In genomic region chr12:55676707-55677106, GRCh38 we compare ENCODE assay signal across 18 cellular contexts. TPM values are rescaled to one million over a fixed set of nuclear protein-coding genes. Genes with fewer than 3 reads are reported as not detected.
DNase-seq lines count a peak whose midpoint lies in the region; ATAC-seq and TF ChIP-seq lines count a peak whose summit lies in the region.
"Had no signal": no experiment of that assay in that cellular context is flagged by ENCODE, and none has a peak within 500 bp of the region (broad histone marks: within the 10 kb centered on the region; RNA-seq: fewer than 3 reads in every experiment).

No MANE protein-coding gene starts in this region.

- no peak overlapping the region for H3K27ac ChIP-seq in IMR-90 (ENCODE audit: insufficient read depth, low read length)
- H3K27ac ChIP-seq: PC-9 had no signal

- no peak overlapping the region for H3K14ac ChIP-seq in IMR-90 (replicated peaks; ENCODE audit: low read depth, low read length)

- no peak overlapping the region for H3K18ac ChIP-seq in IMR-90 (ENCODE audit: low read depth, low read length)

- no peaks in the 10 kb centered on the region for H4K20me1 ChIP-seq in IMR-90 (ENCODE audit: insufficient read depth, low read length)

- H2AFZ ChIP-seq in IMR-90 (replicated peaks; ENCODE audit: low read length, poor library complexity): no peak overlapping the region
- H2AFZ ChIP-seq: PC-9 had no signal

- H4K8ac ChIP-seq in IMR-90 (ENCODE audit: low read depth in 2 of 2, low read length in 2 of 2): no peak overlapping the region

- WGBS in IMR-90 (ENCODE audit: extremely low coverage in 2 of 2, insufficient read length in 1 of 2), 2 experiments: no CpG with 5 or more reads among the region's 6 CpGs

- H2BK20ac ChIP-seq in IMR-90 (ENCODE audit: low read depth, low read length): no peak overlapping the region

- H2BK15ac ChIP-seq in IMR-90 (ENCODE audit: low read depth, low read length): no peak overlapping the region

- H3K36me3 ChIP-seq in IMR-90 (ENCODE audit: control insufficient read depth, insufficient read depth, low read length): no peaks in the 10 kb centered on the region

- H3K23ac ChIP-seq in IMR-90 (ENCODE audit: low read depth, low read length): no peak overlapping the region

- POLR2A ChIA-PET in IMR-90 (lab: Charles Lee; ENCODE audit: unreplicated experiment): no interaction called here

- H3K9me3 Mint-ChIP-seq in dendritic cell treated with granulocyte-macrophage colony-stimulating factor and Interleukin-4, amounts not matched to agents 40 ng/mL and 50 ng/mL, for 4 days: no peaks in the 10 kb centered on the region
- no peaks in the 10 kb centered on the region for H3K9me3 Mint-ChIP-seq in HFFc6
- H3K9me3 Mint-ChIP-seq in Calu3 (ENCODE audit: low read depth, unreplicated experiment): no peaks in the 10 kb centered on the region
- H3K9me3 Mint-ChIP-seq: CD4-positive, alpha-beta memory T cell; T-helper 1 cell treated with Interleukin-12 subunit alpha and Interleukin-12 subunit beta and Interleukin-4 antibody, amounts not matched to agents 30 μg/mL and 1 μg/mL, for 36 hours had no signal

- peak overlapping the region; percentile 65 for H3K27ac Mint-ChIP-seq in dendritic cell treated with granulocyte-macrophage colony-stimulating factor and Interleukin-4, amounts not matched to agents 40 ng/mL and 50 ng/mL, for 4 days
- H3K27ac Mint-ChIP-seq in HFFc6 (no peak overlapping the region), Calu3 (ENCODE audit: unreplicated experiment) (no peak overlapping the region)
- H3K27ac Mint-ChIP-seq: CD4-positive, alpha-beta memory T cell; T-helper 1 cell treated with Interleukin-12 subunit alpha and Interleukin-12 subunit beta and Interleukin-4 antibody, amounts not matched to agents 30 μg/mL and 1 μg/mL, for 36 hours had no signal

- no peaks in the 10 kb centered on the region for H3K9me3 ChIP-seq in IMR-90 (ENCODE audit: control insufficient read depth, insufficient read depth, low read length)
- H3K9me3 ChIP-seq: SK-N-SH had no signal

- no peak overlapping the region for H2BK5ac ChIP-seq in IMR-90 (ENCODE audit: low read depth, low read length, poor library complexity, severe bottlenecking)

- CTCF ChIA-PET in IMR-90 (lab: Yijun Ruan, JAX) (interaction anchor here (1.1 kb wide), 1 partner anchor 20 kb away, joined by 3 read pairs; no protein-coding TSS in a partner anchor), Calu3 (lab: Charles Lee) (interaction anchor here (0.9 kb wide), 2 partner anchors 44 to 62 kb away, joined by 3 to 4 read pairs; partner anchors contain the start of gene RDH5)

- intact Hi-C loops in IMR-90 (cut with micrococcal nuclease): no loop called here
- intact Hi-C loops in dendritic cell treated with granulocyte-macrophage colony-stimulating factor and Interleukin-4, amounts not matched to agents 40 ng/mL and 50 ng/mL, for 4 days (cut with micrococcal nuclease): no loop called here
- intact Hi-C loops in Calu3 (cut with micrococcal nuclease; ENCODE audit: unreplicated experiment): no loop called here

- no TSS peak for BruUV-seq in IMR-90 (replicated peaks; lab: Mats Ljungman, UMichigan)
- BruUV-seq in Calu3 (replicated peaks; lab: Mats Ljungman, UMichigan): no TSS peak

- no peak overlapping the region for H2AK5ac ChIP-seq in IMR-90 (ENCODE audit: low read depth, low read length)

- H2BK120ac ChIP-seq in IMR-90 (ENCODE audit: low read depth, low read length): no peak overlapping the region

- no peak overlapping the region for H3K4ac ChIP-seq in IMR-90 (ENCODE audit: low read depth, low read length)

- no peak overlapping the region for H3K9ac ChIP-seq in IMR-90 (ENCODE audit: low read depth, low read length)
- H3K9ac ChIP-seq: SK-N-SH had no signal

- H3K36me3 Mint-ChIP-seq in dendritic cell treated with granulocyte-macrophage colony-stimulating factor and Interleukin-4, amounts not matched to agents 40 ng/mL and 50 ng/mL, for 4 days (ENCODE audit: low read depth): no peaks in the 10 kb centered on the region
- H3K36me3 Mint-ChIP-seq in HFFc6 (ENCODE audit: low read depth) (no peaks in the 10 kb centered on the region), Calu3 (ENCODE audit: insufficient read depth, unreplicated experiment) (peaks cover 11% of the 10 kb centered on the region)
- H3K36me3 Mint-ChIP-seq: CD4-positive, alpha-beta memory T cell had no signal

- H3K4me1 ChIP-seq in IMR-90 (ENCODE audit: control insufficient read depth, insufficient read depth, low read length): peaks cover 2% of the 10 kb centered on the region; the same call in 1 of the 2 replicates

- H3K4me3 ChIP-seq in IMR-90 (ENCODE audit: insufficient read depth, low read depth, low read length): no peak overlapping the region
- H3K4me3 ChIP-seq: PC-9 had no signal

- no peak overlapping the region for H4K5ac ChIP-seq in IMR-90 (ENCODE audit: low read depth, low read length)

- no peaks in the 10 kb centered on the region for H3K79me1 ChIP-seq in IMR-90 (ENCODE audit: low read depth in 1 of 2, low read length in 2 of 2)

- no peak overlapping the region for H3K56ac ChIP-seq in IMR-90 (ENCODE audit: extremely low read depth, insufficient read depth, low read length)

- H3K27me3 Mint-ChIP-seq in dendritic cell treated with granulocyte-macrophage colony-stimulating factor and Interleukin-4, amounts not matched to agents 40 ng/mL and 50 ng/mL, for 4 days: peaks cover 5% of the 10 kb centered on the region
- H3K27me3 Mint-ChIP-seq in HFFc6 (ENCODE audit: insufficient read depth) (peaks cover 20% of the 10 kb centered on the region), Calu3 (ENCODE audit: unreplicated experiment) (peaks cover 12% of the 10 kb centered on the region)

- no peak for ATAC-seq in IMR-90 (ENCODE audit: low read depth)

- no peak overlapping the region for H4K91ac ChIP-seq in IMR-90 (ENCODE audit: insufficient read depth, low read depth, low read length)

- H2AK9ac ChIP-seq in IMR-90 (replicated peaks; ENCODE audit: low read depth, low read length, poor library complexity): no peak overlapping the region

- H3K9me1 ChIP-seq in IMR-90 (ENCODE audit: insufficient read depth, low read length): no peaks in the 10 kb centered on the region

- no peak for TF ChIP-seq POLR2A in IMR-90 (IDR thresholded peaks at IDR 0.05; ENCODE audit: low read depth, low read length)

- DNase-seq in IMR-90: no peak
- peak; percentile 92 for DNase-seq in NOMO-1 treated with DMSO at 0.1 percent for 48 hours (lab: John Stamatoyannopoulos, UW; ENCODE audit: unreplicated experiment)
- DNase-seq in pons (ENCODE audit: low spot score): peak; percentile 30
- DNase-seq in HFFc6: no peak
- DNase-seq in HCEC 1CT: no peak
- no peak for DNase-seq in Calu3
- no peak for DNase-seq in activated gamma-delta T cell (lab: John Stamatoyannopoulos, UW)
- DNase-seq: CD4-positive, alpha-beta memory T cell; GF-D8; NCI-H1105 treated with DMSO at 0.1 percent for 48 hours; NCI-H187; NCI-H510A; PC-9; SK-N-SH had no signal

- no peak overlapping the region for H3K4me2 ChIP-seq in IMR-90 (ENCODE audit: low read depth, low read length)
- H3K4me2 ChIP-seq: PC-9, SK-N-SH had no signal

- in situ Hi-C loops in IMR-90 (cut with MboI; ENCODE audit: low sequenced_read_pairs): no loop called here

- H3K27me3 ChIP-seq in IMR-90 (ENCODE audit: control insufficient read depth, insufficient read depth, low read length): peaks cover 5% of the 10 kb centered on the region

- H3K4me3 Mint-ChIP-seq in dendritic cell treated with granulocyte-macrophage colony-stimulating factor and Interleukin-4, amounts not matched to agents 40 ng/mL and 50 ng/mL, for 4 days: no peak overlapping the region
- H3K4me3 Mint-ChIP-seq in HFFc6 (no peak overlapping the region), Calu3 (ENCODE audit: low read depth, unreplicated experiment) (no peak overlapping the region)
- H3K4me3 Mint-ChIP-seq: CD4-positive, alpha-beta memory T cell; T-helper 1 cell treated with Interleukin-12 subunit alpha and Interleukin-12 subunit beta and Interleukin-4 antibody, amounts not matched to agents 30 μg/mL and 1 μg/mL, for 36 hours had no signal

- dilution Hi-C loops in IMR-90 (cut with HindIII; ENCODE audit: low sequenced_read_pairs, unreplicated experiment): no loop called here

- TF ChIP-seq CTCF in IMR-90 (conservative IDR thresholded peaks at IDR 0.05; ENCODE audit: low read depth, low read length): no peak
- no peak for TF ChIP-seq CTCF in HFFc6 (IDR thresholded peaks at IDR 0.05)
- no peak for TF ChIP-seq CTCF in Calu3 (IDR thresholded peaks at IDR 0.05; ENCODE audit: unreplicated experiment)

- no peak for TF ChIP-seq RAD21 in IMR-90 (IDR thresholded peaks at IDR 0.05; ENCODE audit: low read length)

- H3K4me1 Mint-ChIP-seq in dendritic cell treated with granulocyte-macrophage colony-stimulating factor and Interleukin-4, amounts not matched to agents 40 ng/mL and 50 ng/mL, for 4 days (ENCODE audit: low read depth): peaks cover 51% of the 10 kb centered on the region
- peaks cover 9% of the 10 kb centered on the region for H3K4me1 Mint-ChIP-seq in HFFc6 (ENCODE audit: low read depth)
- peaks cover 20% of the 10 kb centered on the region for H3K4me1 Mint-ChIP-seq in Calu3 (ENCODE audit: low read depth, unreplicated experiment)

RNA-seq across cellular contexts. Expression of gene ITGA7, which starts 31.0 kb away (rescaled TPM):
- total RNA-seq in IMR-90 (2012; rRNA removed): 3.9 and 4.4 TPM in 2 replicates
- polyA plus RNA-seq in IMR-90 (2012; rRNA removed): 13.9 and 15.7 TPM in 2 replicates
- polyA plus RNA-seq in IMR-90 (2012; cell fraction: cytosol; rRNA removed): 12.1 and 23.0 TPM in 2 replicates
- 89.0 and 117 TPM in 2 replicates for polyA plus RNA-seq in IMR-90 (2012; cell fraction: nucleus; rRNA removed; ENCODE audit: low replicate concordance)
- total RNA-seq in HFFc6 (2021; fragmentation: NEBNext Ultra II Directional; extraction: Animal tissue kit (Norgen Biotek cat#: 25700)): 1 to 10 TPM in 4 of 6 experiments, under 1 TPM in 2; 0.95 to 2.3 (median 1.2) TPM
- 5.9 and 6.3 TPM in 2 replicates for total RNA-seq in Calu3 (2022)
- polyA plus RNA-seq: CD4-positive, alpha-beta memory T cell had no signal

RNA-seq across cellular contexts. Expression of gene BLOC1S1, which starts 39.1 kb away (rescaled TPM):
- total RNA-seq in IMR-90 (2012; rRNA removed) (128 and 158 TPM in 2 replicates), Calu3 (2022) (71.0 and 89.4 TPM in 2 replicates)
- 280 and 285 TPM in 2 replicates for polyA plus RNA-seq in IMR-90 (2012; rRNA removed)
- 332 and 427 TPM in 2 replicates for polyA plus RNA-seq in IMR-90 (2012; cell fraction: cytosol; rRNA removed)
- 75.9 and 113 TPM in 2 replicates for polyA plus RNA-seq in IMR-90 (2012; cell fraction: nucleus; rRNA removed; ENCODE audit: low replicate concordance)
- total RNA-seq in HFFc6 (2021; fragmentation: NEBNext Ultra II Directional; extraction: Animal tissue kit (Norgen Biotek cat#: 25700)): 100 to 1,000 TPM in 4 of 6 experiments, 10 to 100 TPM in 2; 87.4 to 113 (median 104) TPM

RNA-seq across cellular contexts. Expression of gene OR10P1, which starts 40.0 kb away (rescaled TPM):
- not detected in 2 replicates for total RNA-seq in IMR-90 (2012; rRNA removed)
- not detected in 2 replicates for polyA plus RNA-seq in IMR-90 (2012; rRNA removed)
- polyA plus RNA-seq in IMR-90 (2012; cell fraction: cytosol; rRNA removed): not detected in 2 replicates
- polyA plus RNA-seq in IMR-90 (2012; cell fraction: nucleus; rRNA removed; ENCODE audit: low replicate concordance): not detected in 2 replicates
- total RNA-seq in HFFc6 (2021; fragmentation: NEBNext Ultra II Directional; extraction: Animal tissue kit (Norgen Biotek cat#: 25700)): not detected
- total RNA-seq in Calu3 (2022): not detected in 2 replicates
- total RNA-seq: CD4-positive, alpha-beta memory T cell; H4; HT1080; PC-9 had no signal
- polyA plus RNA-seq: CD4-positive, alpha-beta memory T cell; SK-N-SH had no signal

RNA-seq across cellular contexts. Expression of gene RDH5, which starts 43.5 kb away (rescaled TPM):
- 7.3 and 8.9 TPM in 2 replicates for total RNA-seq in IMR-90 (2012; rRNA removed)
- 18.8 and 21.0 TPM in 2 replicates for polyA plus RNA-seq in IMR-90 (2012; rRNA removed)
- polyA plus RNA-seq in IMR-90 (2012; cell fraction: cytosol; rRNA removed): 16.9 and 19.9 TPM in 2 replicates
- polyA plus RNA-seq in IMR-90 (2012; cell fraction: nucleus; rRNA removed; ENCODE audit: low replicate concordance): 85.3 and 102 TPM in 2 replicates
- total RNA-seq in HFFc6 (2021; fragmentation: NEBNext Ultra II Directional; extraction: Animal tissue kit (Norgen Biotek cat#: 25700)): 10 to 100 TPM in 2 of 6 experiments, 1 to 10 TPM in 4; 6.6 to 13.2 (median 7.8) TPM
- 11.0 and 11.2 TPM in 2 replicates for total RNA-seq in Calu3 (2022)

RNA-seq across cellular contexts. Expression of gene CD63, which starts 52.1 kb away (rescaled TPM):
- total RNA-seq in IMR-90 (2012; rRNA removed) (995 and 1,796 TPM in 2 replicates), Calu3 (2022) (880 and 991 TPM in 2 replicates)
- polyA plus RNA-seq in IMR-90 (2012; rRNA removed): 1,398 and 1,518 TPM in 2 replicates
- 856 and 974 TPM in 2 replicates for polyA plus RNA-seq in IMR-90 (2012; cell fraction: cytosol; rRNA removed)
- 173 and 576 TPM in 2 replicates for polyA plus RNA-seq in IMR-90 (2012; cell fraction: nucleus; rRNA removed; ENCODE audit: low replicate concordance)
- total RNA-seq in HFFc6 (2021; fragmentation: NEBNext Ultra II Directional; extraction: Animal tissue kit (Norgen Biotek cat#: 25700)): 1,000 to 10,000 TPM; 1,860 to 2,483 (median 2,072) TPM

Comparison
In these comparisons a context has a peak if more than half of its experiments do, and no peak if none do; other contexts are left out.
1. DNase-seq: peak in NOMO-1 treated with DMSO at 0.1 percent for 48 hours (single experiment) and pons (single experiment); none in IMR-90 (single experiment), HFFc6 (single experiment), HCEC 1CT (single experiment), Calu3 (single experiment) and activated gamma-delta T cell (single experiment).